In genomic region chrX:78104447-78105176, GRCh38 we compare ENCODE assay signal across 8 cellular contexts. TPM values are rescaled to one million over a fixed set of nuclear protein-coding genes. Genes with fewer than 3 reads are reported as not detected.
DNase-seq lines count a peak whose midpoint lies in the region; ATAC-seq and TF ChIP-seq lines count a peak whose summit lies in the region.

No MANE protein-coding gene starts in this region.

- H3K9me2 ChIP-seq in PC-3 (replicated peaks; ENCODE audit: low read length): no peaks in the 10 kb centered on the region

- H3K4me2 ChIP-seq in PC-3 (ENCODE audit: low read length): peak overlapping the region; percentile 99

- H3K9me3 ChIP-seq in PC-3 (ENCODE audit: low read length) (no peaks in the 10 kb centered on the region), adrenal gland (replicated peaks in 1 of 3) (no peaks in the 10 kb centered on the region)

- H4K20me1 ChIP-seq in PC-3 (ENCODE audit: low read length): peaks cover 47% of the 10 kb centered on the region

- TF ChIP-seq CTCF in PC-3 (conservative IDR thresholded peaks at IDR 0.05; ENCODE audit: low read depth, low read length) (no peak), adrenal gland (IDR thresholded peaks at IDR 0.05) (no peak)

- peak overlapping the region; percentile 88 for H3K4me3 ChIP-seq in PC-3 (ENCODE audit: low read length)
- H3K4me3 ChIP-seq in adrenal gland: peak overlapping the region; percentile 13 to 97 (median 44)

- H3K36me3 ChIP-seq in PC-3 (ENCODE audit: low read depth, low read length) (peaks cover 46% of the 10 kb centered on the region), adrenal gland (replicated peaks in 1 of 2) (peaks cover 0 to 4% of the 10 kb centered on the region in 2 donors)

- H3K79me2 ChIP-seq in PC-3 (ENCODE audit: low read length): peaks cover 56% of the 10 kb centered on the region

- peak overlapping the region; percentile 96 for H3K9ac ChIP-seq in PC-3 (ENCODE audit: low read length)

- ATAC-seq in HG03442 (IDR thresholded peaks at IDR 0.05; ENCODE audit: unreplicated experiment) (peak; percentile 25), PC-3 (peak; percentile 21), GM18505 (IDR thresholded peaks at IDR 0.05; ENCODE audit: unreplicated experiment) (no peak)

- peaks cover 36% of the 10 kb centered on the region for H3K4me1 ChIP-seq in PC-3 (ENCODE audit: insufficient read depth, low read length)
- H3K4me1 ChIP-seq in adrenal gland (replicated peaks in 1 of 2): peaks cover 12 to 18% of the 10 kb centered on the region in 2 donors

- TSS peak; percentile 78 for BruUV-seq in PC-3 (replicated peaks; lab: Mats Ljungman, UMichigan)

- CTCF ChIA-PET in PC-3 (lab: Charles Lee): no interaction called here

- H3F3A ChIP-seq in PC-3 (ENCODE audit: low read length, unreplicated experiment): no peaks in the 10 kb centered on the region

- H3K27me3 ChIP-seq in PC-3 (ENCODE audit: low read length) (no peaks in the 10 kb centered on the region), adrenal gland (no peaks in the 10 kb centered on the region)

- POLR2A ChIA-PET in PC-3 (lab: Charles Lee; ENCODE audit: unreplicated experiment): no interaction called here

- H3K27ac ChIP-seq in PC-3 (ENCODE audit: low read length): peak overlapping the region; percentile 61
- H3K27ac ChIP-seq in adrenal gland: peak overlapping the region; percentile 94 to 99 (median 96)

- DNase-seq in NCI-H1092 treated with DMSO at 0.1 percent for 48 hours (lab: John Stamatoyannopoulos, UW): peak; percentile 38
- no peak for DNase-seq in NCI-H1092 (lab: John Stamatoyannopoulos, UW)
- DNase-seq in PC-3: peak; percentile 41
- peak; percentile 58 to 79 (median 67) for DNase-seq in adrenal gland
- DNase-seq in cardiac septum (ENCODE audit: low spot score): peak; percentile 78
- DNase-seq in posterior cingulate gyrus: peak in 8 of 10 donors; percentile 10 to 86 (median 21)

- intact Hi-C loops in PC-3 (cut with micrococcal nuclease) (no loop called here), adrenal gland (cut with DNase I) (no loop called here), cardiac septum (cut with DNase I) (no loop called here), posterior cingulate gyrus (cut with DNase I) (loop anchor here (5.0 kb wide), 1 partner anchor 192 kb away; the partner anchor contains the start of gene ATP7A)

- peak overlapping the region; percentile 38; the same call in 1 of the 2 replicates for H2AFZ ChIP-seq in PC-3 (ENCODE audit: low read length)

- TF ChIP-seq POLR2A in adrenal gland (IDR thresholded peaks at IDR 0.05) (peak in 1 of 2 donors; percentile 49), GM18505 (IDR thresholded peaks at IDR 0.05; ENCODE audit: borderline replicate concordance, extremely low read depth, insufficient read depth, insufficient read length) (no peak)

- WGBS in adrenal gland, 4 donors: 0 to 47% (median 13%) methylated on average over 5 to 27 of the region's 27 CpGs

RNA-seq across cellular contexts. Expression of gene PGK1, which starts 0.6 kb away (rescaled TPM):
- total RNA-seq in PC-3 (2014; rRNA removed) (663 and 668 TPM in 2 replicates), adrenal gland (100 to 1,000 TPM; 143 to 524 (median 320) TPM), cardiac septum (399 TPM)
- polyA plus RNA-seq in adrenal gland: 100 to 1,000 TPM in 1 of 3 donors, 10 to 100 TPM in 2; 69.4 to 436 (median 90.1) TPM

RNA-seq across cellular contexts. Expression of gene TAF9B, which starts 34.8 kb away (rescaled TPM):
- total RNA-seq in PC-3 (2014; rRNA removed): 19.5 and 26.1 TPM in 2 replicates
- 10 to 100 TPM in 5 of 8 donors, 1 to 10 TPM in 3; 6.6 to 14.2 (median 11.3) TPM for total RNA-seq in adrenal gland
- polyA plus RNA-seq in adrenal gland: 10 to 100 TPM in 1 of 3 donors, 1 to 10 TPM in 2; 8.1 to 13.9 (median 8.8) TPM
- total RNA-seq in cardiac septum: 19.6 TPM
